In the genomic region with DNA sequence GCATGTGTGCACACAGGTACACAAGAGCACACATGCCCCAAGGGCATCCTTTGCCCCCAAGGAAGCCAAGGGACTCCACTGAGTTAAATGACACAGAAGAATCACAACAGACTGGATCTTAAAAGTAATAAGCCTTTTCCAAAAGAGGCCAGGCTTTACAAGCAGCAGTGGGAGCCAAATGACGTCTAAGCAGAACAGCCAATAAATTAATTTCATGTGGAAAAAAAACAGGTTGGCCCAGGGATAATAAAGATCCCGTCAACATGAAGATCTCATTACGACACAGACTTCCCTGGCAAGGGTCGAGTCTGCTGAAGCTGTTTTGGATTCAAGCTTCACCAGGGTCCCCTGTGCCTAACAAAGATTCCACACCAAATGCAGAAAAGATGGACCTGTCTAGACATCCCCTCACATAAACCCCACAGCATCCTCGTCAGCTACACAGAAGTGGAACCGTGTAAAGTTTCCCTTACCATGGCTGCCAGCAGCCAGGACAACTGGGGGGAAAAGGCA, we compare ENCODE assay signal across 1 cellular context.
TF ChIP-seq lines count a peak whose summit lies in the region.

No MANE protein-coding gene starts in this region.

TF ChIP-seq in GM23338, 12 proteins besides CTCF, POLR2A, EP300 and RAD21 (continued from another document):
- TF ChIP-seq, protein P1, sequence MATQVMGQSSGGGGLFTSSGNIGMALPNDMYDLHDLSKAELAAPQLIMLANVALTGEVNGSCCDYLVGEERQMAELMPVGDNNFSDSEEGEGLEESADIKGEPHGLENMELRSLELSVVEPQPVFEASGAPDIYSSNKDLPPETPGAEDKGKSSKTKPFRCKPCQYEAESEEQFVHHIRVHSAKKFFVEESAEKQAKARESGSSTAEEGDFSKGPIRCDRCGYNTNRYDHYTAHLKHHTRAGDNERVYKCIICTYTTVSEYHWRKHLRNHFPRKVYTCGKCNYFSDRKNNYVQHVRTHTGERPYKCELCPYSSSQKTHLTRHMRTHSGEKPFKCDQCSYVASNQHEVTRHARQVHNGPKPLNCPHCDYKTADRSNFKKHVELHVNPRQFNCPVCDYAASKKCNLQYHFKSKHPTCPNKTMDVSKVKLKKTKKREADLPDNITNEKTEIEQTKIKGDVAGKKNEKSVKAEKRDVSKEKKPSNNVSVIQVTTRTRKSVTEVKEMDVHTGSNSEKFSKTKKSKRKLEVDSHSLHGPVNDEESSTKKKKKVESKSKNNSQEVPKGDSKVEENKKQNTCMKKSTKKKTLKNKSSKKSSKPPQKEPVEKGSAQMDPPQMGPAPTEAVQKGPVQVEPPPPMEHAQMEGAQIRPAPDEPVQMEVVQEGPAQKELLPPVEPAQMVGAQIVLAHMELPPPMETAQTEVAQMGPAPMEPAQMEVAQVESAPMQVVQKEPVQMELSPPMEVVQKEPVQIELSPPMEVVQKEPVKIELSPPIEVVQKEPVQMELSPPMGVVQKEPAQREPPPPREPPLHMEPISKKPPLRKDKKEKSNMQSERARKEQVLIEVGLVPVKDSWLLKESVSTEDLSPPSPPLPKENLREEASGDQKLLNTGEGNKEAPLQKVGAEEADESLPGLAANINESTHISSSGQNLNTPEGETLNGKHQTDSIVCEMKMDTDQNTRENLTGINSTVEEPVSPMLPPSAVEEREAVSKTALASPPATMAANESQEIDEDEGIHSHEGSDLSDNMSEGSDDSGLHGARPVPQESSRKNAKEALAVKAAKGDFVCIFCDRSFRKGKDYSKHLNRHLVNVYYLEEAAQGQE (IDR thresholded peaks at IDR 0.05; ENCODE audit: unreplicated experiment): no peak
- TF ChIP-seq JUNB (IDR thresholded peaks at IDR 0.05; ENCODE audit: unreplicated experiment): no peak
- no peak for TF ChIP-seq ZNF114 (CRISPR knock-in tag; IDR thresholded peaks at IDR 0.05)
- TF ChIP-seq NANOG (IDR thresholded peaks at IDR 0.05; ENCODE audit: borderline replicate concordance): no peak
